In genomic region chr6:37381579-37381978, GRCh38 we compare ENCODE assay signal across 8 cellular contexts. TPM values are rescaled to one million over a fixed set of nuclear protein-coding genes. Genes with fewer than 3 reads are reported as not detected.
DNase-seq lines count a peak whose midpoint lies in the region; ATAC-seq and TF ChIP-seq lines count a peak whose summit lies in the region.

No MANE protein-coding gene starts in this region.

- 36 to 46% (median 36%) methylated on average over 2 of the region's 2 CpGs for WGBS in psoas muscle, 3 donors

- no peaks in the 10 kb centered on the region for H3K27me3 Mint-ChIP-seq in activated CD8-positive, alpha-beta T cell treated with anti-CD3 and anti-CD28 coated beads for 36 hours

- ATAC-seq in DND-41 (ENCODE audit: insufficient read depth, low read depth) (peak; percentile 84), foreskin keratinocyte (peak; percentile 84), psoas muscle (peak; percentile 74 to 90 (median 87)), GM19328 (IDR thresholded peaks at IDR 0.05; ENCODE audit: unreplicated experiment) (no peak)
- ATAC-seq in activated CD8-positive, alpha-beta T cell treated with anti-CD3 and anti-CD28 coated beads for 36 hours, result peak; percentile 64

- H3K4me3 Mint-ChIP-seq in activated CD8-positive, alpha-beta T cell treated with anti-CD3 and anti-CD28 coated beads for 36 hours, result no peak overlapping the region

- DNase-seq in DND-41, result peak; percentile 44
- DNase-seq in HFF-Myc (ENCODE audit: extremely low read depth, low read depth), result peak; percentile 46
- peak; percentile 58 for DNase-seq in NCI-H345 (lab: John Stamatoyannopoulos, UW)
- DNase-seq in activated CD8-positive, alpha-beta T cell treated with anti-CD3 and anti-CD28 coated beads for 36 hours, result peak; percentile 36
- DNase-seq in foreskin keratinocyte, result peak; percentile 45 to 70
- no peak for DNase-seq in psoas muscle
- DNase-seq in ureter (ENCODE audit: low spot score), result no peak

- no peaks in the 10 kb centered on the region for H3K27me3 ChIP-seq in DND-41 (ENCODE audit: insufficient read depth, low read length, poor library complexity)
- H3K27me3 ChIP-seq in foreskin keratinocyte, result no peaks in the 10 kb centered on the region
- no peaks in the 10 kb centered on the region for H3K27me3 ChIP-seq in psoas muscle (ENCODE audit: insufficient read depth in 3 of 3, low read length in 2 of 3)

- TF ChIP-seq CTCF in DND-41 (IDR thresholded peaks at IDR 0.05; ENCODE audit: borderline replicate concordance, extremely low read depth, low read length, poor library complexity, severe bottlenecking), result peak; percentile 82
- TF ChIP-seq CTCF in HFF-Myc (IDR thresholded peaks at IDR 0.05; ENCODE audit: low read depth, low read length, missing control alignments), result peak; percentile 60
- TF ChIP-seq CTCF in activated CD8-positive, alpha-beta T cell treated with anti-CD3 and anti-CD28 coated beads for 36 hours (IDR thresholded peaks at IDR 0.05), result peak; percentile 68
- peak; percentile 90 for TF ChIP-seq CTCF in foreskin keratinocyte (conservative IDR thresholded peaks at IDR 0.05)
- TF ChIP-seq CTCF in psoas muscle (IDR thresholded peaks at IDR 0.05), result peak; percentile 60

- H3K36me3 Mint-ChIP-seq in activated CD8-positive, alpha-beta T cell treated with anti-CD3 and anti-CD28 coated beads for 36 hours (ENCODE audit: low read depth), result peaks cover 29% of the 10 kb centered on the region

- H3K4me2 ChIP-seq in DND-41 (ENCODE audit: insufficient read depth, low read length), result no peak overlapping the region

- no peaks in the 10 kb centered on the region for H4K20me1 ChIP-seq in DND-41 (ENCODE audit: insufficient read depth, low read length)

- H3K9ac ChIP-seq in DND-41 (ENCODE audit: low read depth, low read length), result no peak overlapping the region

- H3K4me1 ChIP-seq in DND-41 (ENCODE audit: insufficient read depth, low read length) (no peaks in the 10 kb centered on the region), foreskin keratinocyte (no peaks in the 10 kb centered on the region), psoas muscle (no peaks in the 10 kb centered on the region)

- H3K9me3 Mint-ChIP-seq in activated CD8-positive, alpha-beta T cell treated with anti-CD3 and anti-CD28 coated beads for 36 hours, result no peaks in the 10 kb centered on the region

- H3K27ac ChIP-seq in DND-41 (ENCODE audit: low read length) (no peak overlapping the region), foreskin keratinocyte (no peak overlapping the region), psoas muscle (no peak overlapping the region)

- POLR2A ChIA-PET in activated CD8-positive, alpha-beta T cell treated with anti-CD3 and anti-CD28 coated beads for 36 hours (lab: Charles Lee), result interaction anchor here (2.8 kb wide), 1 partner anchor 52 kb away, joined by 10 read pairs; the partner anchor contains the start of gene CMTR1

- no peak overlapping the region for H2AFZ ChIP-seq in DND-41 (ENCODE audit: low read depth, low read length)

- H3K4me1 Mint-ChIP-seq in activated CD8-positive, alpha-beta T cell treated with anti-CD3 and anti-CD28 coated beads for 36 hours (ENCODE audit: low read depth), result peaks cover 2% of the 10 kb centered on the region

- H3K9me3 ChIP-seq in DND-41 (ENCODE audit: insufficient read depth, low read length, severe bottlenecking) (no peaks in the 10 kb centered on the region), psoas muscle (no peaks in the 10 kb centered on the region)

- H3K4me3 ChIP-seq in DND-41 (ENCODE audit: low read depth in 1 of 2, low read length in 2 of 2) (no peak overlapping the region), HFF-Myc (replicated peaks; ENCODE audit: low read depth, low read length) (no peak overlapping the region), psoas muscle (no peak overlapping the region)

- CTCF ChIA-PET in activated CD8-positive, alpha-beta T cell treated with anti-CD3 and anti-CD28 coated beads for 36 hours (lab: Charles Lee), result interaction anchor here (0.7 to 4.7 kb wide), 19 partner anchors 9 to 323 kb away, joined by 3 to 16 read pairs (median 4); partner anchors contain the start of gene CMTR1

- no peak overlapping the region for H3K27ac Mint-ChIP-seq in activated CD8-positive, alpha-beta T cell treated with anti-CD3 and anti-CD28 coated beads for 36 hours

- H3K36me3 ChIP-seq in DND-41 (ENCODE audit: insufficient read depth, low read length), result peaks cover 66% of the 10 kb centered on the region
- H3K36me3 ChIP-seq in psoas muscle (ENCODE audit: insufficient read depth in 1 of 2, low read depth in 1 of 2), result peaks cover 0 to 74% of the 10 kb centered on the region in 2 donors

- intact Hi-C loops in activated CD8-positive, alpha-beta T cell treated with anti-CD3 and anti-CD28 coated beads for 36 hours (cut with micrococcal nuclease), result no loop called here
- intact Hi-C loops in psoas muscle (cut with DNase I), result loop anchor here in 1 of 2 donors (5.0 to 10.0 kb wide), 2 partner anchors 186 to 313 kb away; partner anchors contain the start of gene MDGA1

- H3K79me2 ChIP-seq in DND-41 (ENCODE audit: insufficient read depth, low read length), result no peaks in the 10 kb centered on the region

RNA-seq across cellular contexts. Expression of gene RNF8, which starts 27.8 kb away (rescaled TPM):
- total RNA-seq in activated CD8-positive, alpha-beta T cell treated with anti-CD3 and anti-CD28 coated beads for 36 hours, result 10 to 100 TPM; 19.8 to 21.1 TPM
- total RNA-seq in foreskin keratinocyte, result 32.3 and 34.0 TPM in 2 replicates
- 22.3 and 25.2 TPM in 2 replicates for polyA plus RNA-seq in foreskin keratinocyte
- 10 to 100 TPM; 10.7 to 17.8 (median 14.2) TPM for total RNA-seq in psoas muscle
- 10 to 100 TPM in 2 of 3 donors, 1 to 10 TPM in 1; 9.4 to 28.5 (median 11.1) TPM for polyA plus RNA-seq in psoas muscle
- total RNA-seq in ureter, result 15.2 TPM

RNA-seq across cellular contexts. Expression of gene CMTR1, which starts 51.4 kb away (rescaled TPM):
- total RNA-seq in activated CD8-positive, alpha-beta T cell treated with anti-CD3 and anti-CD28 coated beads for 36 hours, result 10 to 100 TPM; 49.9 to 50.6 TPM
- total RNA-seq in foreskin keratinocyte (37.8 and 43.0 TPM in 2 replicates), psoas muscle (10 to 100 TPM; 24.4 to 29.9 (median 26.5) TPM), ureter (44.5 TPM)
- polyA plus RNA-seq in foreskin keratinocyte (19.7 and 21.0 TPM in 2 replicates), psoas muscle (10 to 100 TPM in 2 of 3 donors, 1 to 10 TPM in 1; 8.8 to 22.2 (median 13.5) TPM)

Comparison
In these comparisons a context has a peak if more than half of its experiments do, and no peak if none do; other contexts are left out.
1. DNase-seq: peak in DND-41 (single experiment), HFF-Myc (single experiment), NCI-H345 (single experiment), activated CD8-positive, alpha-beta T cell treated with anti-CD3 and anti-CD28 coated beads for 36 hours (single experiment) and foreskin keratinocyte (2 of 2); none in psoas muscle (0 of 2) and ureter (single experiment).
2. Peak in every context shown above with its lines, with median percentiles within 50 percentile points of each other: CTCF ChIP-seq.